In the genomic region with DNA sequence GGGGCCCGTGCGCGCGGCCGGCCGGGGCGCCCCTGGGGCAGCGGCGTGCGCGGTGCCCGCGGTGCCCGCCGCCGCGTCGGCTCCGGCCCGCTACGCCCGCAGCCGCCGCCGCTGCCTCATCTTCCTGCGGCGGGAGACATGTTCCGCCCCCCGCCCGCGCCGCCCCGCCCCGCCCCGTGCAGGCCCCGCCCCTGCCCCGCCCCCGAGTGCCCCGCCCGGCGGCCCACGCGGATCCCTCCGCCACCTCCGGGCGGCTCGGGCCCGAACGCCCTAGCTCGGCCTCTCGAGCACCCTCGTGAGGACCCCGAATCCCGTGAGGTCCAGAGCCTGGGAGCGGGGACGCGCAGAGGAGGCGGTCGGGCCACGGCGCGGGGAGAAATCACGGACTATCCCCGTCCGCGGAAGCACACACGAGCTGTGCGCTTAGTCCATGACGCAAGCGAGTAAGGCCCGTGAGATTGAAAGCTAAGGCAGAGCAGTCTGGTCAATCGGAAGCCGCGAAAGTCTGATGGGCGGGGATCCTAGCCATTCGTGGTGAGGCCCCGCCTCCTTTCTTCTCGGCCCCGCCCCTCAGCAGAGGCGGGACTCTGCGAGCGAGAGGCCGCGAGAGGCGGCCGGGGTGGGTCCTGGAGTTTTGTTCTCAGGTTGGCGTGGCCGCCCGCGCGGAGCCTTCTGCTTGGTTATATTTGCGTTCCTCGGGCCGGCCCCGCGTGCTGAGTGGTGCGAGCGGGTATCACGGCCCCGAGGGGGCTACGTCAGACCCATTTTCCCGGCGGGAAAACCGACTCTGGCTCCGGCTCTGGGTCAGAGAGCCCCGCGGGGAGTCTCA, we compare ENCODE assay signal across 8 cellular contexts.
DNase-seq lines count a peak whose midpoint lies in the region; ATAC-seq lines count a peak whose summit lies in the region.

A gene (minus strand): TSS at position 145 of the 829 bp plus-strand sequence. CDS start 2,367 bp downstream, outside the sequence.

- DNase-seq in C1 segment of cervical spinal cord (lab: John Stamatoyannopoulos, UW) (peak; percentile 67 to 99 (median 97)), NCI-H748 treated with DMSO at 0.1 percent for 48 hours (lab: John Stamatoyannopoulos, UW) (peak; percentile 87), dedifferentiated amniotic fluid mesenchymal stem cell (ENCODE audit: extremely low spot score) (peak; percentile 98), left kidney (ENCODE audit: low read depth, low spot score) (peak; percentile 99)
- DNase-seq in activated CD4-positive, alpha-beta T cell treated with anti-CD3 and anti-CD28 coated beads, Interleukin-2, amount 50 U/mL, for 24 hours (ENCODE audit: low read depth in 1 of 2, low spot score in 1 of 2) = peak; percentile 97 to 98
- DNase-seq in stimulated activated CD4-positive, alpha-beta T cell treated with anti-CD3 and anti-CD28 coated beads, Interleukin-2, amount 100 ng/mL, for 24 hours = peak; percentile 99

- ATAC-seq in GM19372 (IDR thresholded peaks at IDR 0.05; ENCODE audit: low read depth, unreplicated experiment) (peak; percentile 74), HG03558 (IDR thresholded peaks at IDR 0.05; ENCODE audit: extremely low read depth, unreplicated experiment) (peak; percentile 57)

Comparison
In these comparisons a context has a peak if more than half of its experiments do, and no peak if none do; other contexts are left out.
1. Peak in every context shown above with its lines: DNase-seq and ATAC-seq.